In the genomic region with DNA sequence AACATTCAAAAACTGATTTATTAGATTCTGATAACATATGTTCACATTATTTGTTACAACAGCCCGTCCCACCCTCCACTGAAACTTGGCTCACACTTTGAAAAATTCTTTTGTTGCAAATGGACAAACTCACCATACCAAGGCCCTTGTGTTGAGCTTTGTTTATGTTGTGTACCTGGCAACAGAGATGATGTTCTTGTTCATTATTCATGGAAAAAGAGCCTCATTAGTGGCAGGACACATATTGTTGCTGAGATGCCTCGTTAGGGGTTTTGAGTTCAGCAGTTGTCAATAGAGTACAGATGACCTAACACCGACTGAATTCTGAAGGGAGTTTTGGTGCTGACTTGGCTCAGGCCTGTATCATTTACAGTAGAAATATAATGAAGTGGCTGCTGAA, we compare ENCODE assay signal across 19 cellular contexts.
A peak's percentile ranks its signal among the peaks of the same experiment; 100 is the strongest.
DNase-seq lines count a peak whose midpoint lies in the region; ATAC-seq and TF ChIP-seq lines count a peak whose summit lies in the region.
"Had no signal": no experiment of that assay in that cellular context is flagged by ENCODE, and none has a peak within 500 bp of the region (broad histone marks: within the 10 kb centered on the region; RNA-seq: fewer than 3 reads in every experiment).

No MANE protein-coding gene starts in this region.

- WGBS in neuronal stem cell (ENCODE audit: extremely low coverage in 2 of 2, insufficient read length in 2 of 2, insufficient replicate concordance in 1 of 2), 2 donors: no CpG with 5 or more reads among the region's 3 CpGs

- H3K27me3 ChIP-seq in neuronal stem cell (ENCODE audit: control insufficient read depth in 3 of 3, insufficient read depth in 3 of 3, low read depth in 1 of 3, low read length in 3 of 3): no peaks in the 10 kb centered on the region

- H3K79me1 ChIP-seq in neuronal stem cell (ENCODE audit: low read depth, low read length): no peaks in the 10 kb centered on the region

- H3K4ac ChIP-seq in neuronal stem cell (ENCODE audit: low read length): no peak overlapping the region

- H4K91ac ChIP-seq in neuronal stem cell (ENCODE audit: low read depth, low read length, poor library complexity): no peak overlapping the region

- H4K8ac ChIP-seq in neuronal stem cell (ENCODE audit: low read depth, low read length): no peak overlapping the region

- no peak overlapping the region for H3K4me2 ChIP-seq in neuronal stem cell (ENCODE audit: insufficient read depth, low read length, poor library complexity, severe bottlenecking)

- H2BK120ac ChIP-seq in neuronal stem cell (ENCODE audit: low read depth, low read length): no peak overlapping the region

- no peak overlapping the region for H3K18ac ChIP-seq in neuronal stem cell (ENCODE audit: low read length)

- no peak overlapping the region for H2BK12ac ChIP-seq in neuronal stem cell (ENCODE audit: low read length)

- H2AFZ ChIP-seq in neuronal stem cell (ENCODE audit: low read length): no peak overlapping the region

- no peak overlapping the region for H3K23ac ChIP-seq in neuronal stem cell (ENCODE audit: low read depth, low read length, poor library complexity)

- H2BK5ac ChIP-seq in neuronal stem cell (ENCODE audit: low read length): no peak overlapping the region

- no peak overlapping the region for H2AK5ac ChIP-seq in neuronal stem cell (ENCODE audit: low read depth, low read length)

- TF ChIP-seq CTCF in AG10803 (conservative IDR thresholded peaks at IDR 0.05; ENCODE audit: low read length) (no peak), fibroblast of mammary gland (conservative IDR thresholded peaks at IDR 0.05; ENCODE audit: control insufficient read depth, insufficient read depth, low read depth, low read length) (no peak)

- peaks cover 0 to 9% of the 10 kb centered on the region in 2 donors for H3K4me1 ChIP-seq in neuronal stem cell (ENCODE audit: control insufficient read depth in 2 of 2, insufficient read depth in 1 of 2, low read depth in 1 of 2, low read length in 2 of 2)

- H3K9ac ChIP-seq in neuronal stem cell (ENCODE audit: low read depth, low read length, poor library complexity): no peak overlapping the region

- no peak overlapping the region for H3K14ac ChIP-seq in neuronal stem cell (ENCODE audit: low read length)

- DNase-seq in AG10803 (ENCODE audit: low read depth): peak; percentile 63
- peak; percentile 41 for DNase-seq in amniotic epithelial cell (ENCODE audit: low read depth)
- peak; percentile 7 for DNase-seq in fibroblast of mammary gland (ENCODE audit: low read depth)
- peak; percentile 26 for DNase-seq in neuronal stem cell (ENCODE audit: low spot score)
- no peak for DNase-seq in NCI-H774 (lab: John Stamatoyannopoulos, UW)
- DNase-seq in hypothalamus (lab: John Stamatoyannopoulos, UW): no peak
- DNase-seq: EL, GF-D8, HCEC 1CT, Karpas-422, NCI-H1417, NCI-H1694 treated with DMSO at 0.1 percent for 48 hours, NCI-H2081 treated with DMSO at 0.1 percent for 48 hours, NCI-H446, NCI-H526, OCI-M1 had no signal

- ATAC-seq in GM21423 (IDR thresholded peaks at IDR 0.05; ENCODE audit: unreplicated experiment) (no peak), HG03520 (IDR thresholded peaks at IDR 0.05; ENCODE audit: unreplicated experiment) (no peak)
- ATAC-seq: Right ventricle myocardium inferior had no signal

- H3K9me3 ChIP-seq in neuronal stem cell (replicated peaks in 1 of 2; ENCODE audit: control insufficient read depth in 2 of 2, insufficient read depth in 1 of 2, low read depth in 1 of 2, low read length in 2 of 2): no peaks in the 10 kb centered on the region

- no peak overlapping the region for H3K4me3 ChIP-seq in AG10803 (ENCODE audit: low read length)
- H3K4me3 ChIP-seq in fibroblast of mammary gland (ENCODE audit: control insufficient read depth, low read depth, low read length): no peak overlapping the region
- H3K4me3 ChIP-seq in neuronal stem cell (ENCODE audit: low read length in 2 of 2): no peak overlapping the region

- no peak overlapping the region for H2BK15ac ChIP-seq in neuronal stem cell (ENCODE audit: low read length)

- no peak overlapping the region for H3K27ac ChIP-seq in neuronal stem cell (replicated peaks; ENCODE audit: low read length)

- H3K36me3 ChIP-seq in neuronal stem cell (replicated peaks in 1 of 2; ENCODE audit: control insufficient read depth in 2 of 2, insufficient read depth in 2 of 2, low read length in 2 of 2): peaks cover 0 to 32% of the 10 kb centered on the region in 2 donors

Comparison
In these comparisons a context has a peak if more than half of its experiments do, and no peak if none do; other contexts are left out.
1. DNase-seq: peak in AG10803 (single experiment), amniotic epithelial cell (single experiment), fibroblast of mammary gland (single experiment) and neuronal stem cell (single experiment); none in NCI-H774 (single experiment) and hypothalamus (0 of 51).